ENCODE assay signal across 20 cellular contexts in genomic region chr12:44158746-44159145, GRCh38.
"Had no signal": no experiment of that assay in that cellular context is flagged by ENCODE, and none has a peak within 500 bp of the region (broad histone marks: within the 10 kb centered on the region; RNA-seq: fewer than 3 reads in every experiment).

No MANE protein-coding gene starts in this region.

- ATAC-seq: foreskin keratinocyte; left cardiac atrium; psoas muscle; stimulated activated effector memory CD8-positive, alpha-beta T cell treated with anti-CD3 and anti-CD28 coated beads, Interleukin-12 subunit alpha, Interleukin-12 subunit beta, amount 100 ng/mL, for 72 hours; stimulated activated naive CD8-positive, alpha-beta T cell treated with anti-CD3 and anti-CD28 coated beads, Interleukin-15, Interleukin-2, amounts not matched to agents 100 U/mL and 50 U/mL, for 24 hours had no signal

- H3K36me3 ChIP-seq: colonic mucosa, neutrophil, sigmoid colon, suprapubic skin, thyroid gland had no signal

- H3K27ac ChIP-seq: colonic mucosa, foreskin keratinocyte, hepatocyte, neutrophil, psoas muscle, sigmoid colon, skin epidermis, suprapubic skin, thyroid gland had no signal

- H3K4me3 Mint-ChIP-seq: naive B cell; nephron; stimulated activated effector memory CD8-positive, alpha-beta T cell treated with anti-CD3 and anti-CD28 coated beads, Interleukin-12 subunit alpha, Interleukin-12 subunit beta, amount 100 ng/mL, for 72 hours; type B pancreatic cell had no signal

- H3K9me3 Mint-ChIP-seq: naive B cell; nephron; stimulated activated effector memory CD8-positive, alpha-beta T cell treated with anti-CD3 and anti-CD28 coated beads, Interleukin-12 subunit alpha, Interleukin-12 subunit beta, amount 100 ng/mL, for 72 hours; type B pancreatic cell had no signal

- DNase-seq: colonic mucosa; dermis blood vessel endothelial cell; erythroblast; foreskin keratinocyte; kidney; left cardiac atrium; mesendoderm; naive B cell; psoas muscle; sigmoid colon; stimulated activated CD8-positive, alpha-beta memory T cell treated with anti-CD3 and anti-CD28 coated beads, Interleukin-4, amount 100 ng/mL, for 48 hours; stimulated activated naive CD8-positive, alpha-beta T cell treated with anti-CD3 and anti-CD28 coated beads, Interleukin-15, Interleukin-2, amounts not matched to agents 100 U/mL and 50 U/mL, for 24 hours; thyroid gland had no signal

- H3K4me1 Mint-ChIP-seq: stimulated activated effector memory CD8-positive, alpha-beta T cell treated with anti-CD3 and anti-CD28 coated beads, Interleukin-12 subunit alpha, Interleukin-12 subunit beta, amount 100 ng/mL, for 72 hours had no signal

- H3K4me2 ChIP-seq: hepatocyte had no signal

- H3K9me3 ChIP-seq: colonic mucosa, neutrophil, psoas muscle, sigmoid colon, suprapubic skin, thyroid gland had no signal

- H2AFZ ChIP-seq: hepatocyte had no signal

- H3K79me2 ChIP-seq: hepatocyte had no signal

- H3K36me3 Mint-ChIP-seq: naive B cell; stimulated activated effector memory CD8-positive, alpha-beta T cell treated with anti-CD3 and anti-CD28 coated beads, Interleukin-12 subunit alpha, Interleukin-12 subunit beta, amount 100 ng/mL, for 72 hours; type B pancreatic cell had no signal

- H3K27me3 ChIP-seq: colonic mucosa, foreskin keratinocyte, hepatocyte, neutrophil, sigmoid colon, suprapubic skin, thyroid gland had no signal

- H3K4me1 ChIP-seq: colonic mucosa, foreskin keratinocyte, suprapubic skin, thyroid gland had no signal

- H3K4me3 ChIP-seq: colonic mucosa, hepatocyte, psoas muscle, sigmoid colon, skin epidermis, suprapubic skin, thyroid gland had no signal

- H3K27me3 Mint-ChIP-seq: naive B cell, type B pancreatic cell had no signal

- H3K27ac Mint-ChIP-seq: nephron; stimulated activated effector memory CD8-positive, alpha-beta T cell treated with anti-CD3 and anti-CD28 coated beads, Interleukin-12 subunit alpha, Interleukin-12 subunit beta, amount 100 ng/mL, for 72 hours; type B pancreatic cell had no signal
